Comparison of ENCODE assay signal across 24 cellular contexts in the genomic region with DNA sequence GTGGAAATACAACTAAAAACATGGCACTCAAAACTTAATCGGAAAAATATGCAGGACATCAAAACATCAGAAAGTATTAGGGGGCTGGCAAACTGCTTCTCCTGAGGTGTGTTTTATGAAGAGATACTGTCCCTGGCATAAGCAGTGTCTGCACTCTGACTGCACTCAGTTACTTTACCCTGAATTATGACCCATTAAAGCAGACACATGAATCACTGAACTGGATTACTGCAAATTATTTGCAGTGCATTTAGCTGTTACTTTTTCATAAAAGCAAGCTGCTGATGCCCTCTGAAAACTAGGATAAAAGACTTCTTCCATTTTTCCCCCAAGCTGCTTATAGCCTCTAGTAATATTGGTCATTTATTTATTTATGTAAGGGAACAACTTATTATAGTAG.
"Had no signal": no experiment of that assay in that cellular context is flagged by ENCODE, and none has a peak within 500 bp of the region (broad histone marks: within the 10 kb centered on the region; RNA-seq: fewer than 3 reads in every experiment).

No MANE protein-coding gene starts in this region.

- H3K4me1 ChIP-seq: colonic mucosa, gastroesophageal sphincter, prostate gland, right atrium auricular region, spleen, vagina had no signal

- FAIRE-seq: bronchial epithelial cell had no signal

- H3K36me3 ChIP-seq: ovary, prostate gland, right atrium auricular region had no signal

- H3K27me3 ChIP-seq: colonic mucosa, dorsolateral prefrontal cortex, gastroesophageal sphincter, neutrophil, ovary, right atrium auricular region, spleen, vagina had no signal

- ATAC-seq: effector memory CD8-positive, alpha-beta T cell; gastroesophageal sphincter; natural killer cell had no signal

- H3K4me3 ChIP-seq: colonic mucosa, dorsolateral prefrontal cortex, gastroesophageal sphincter, ovary, prostate gland, right atrium auricular region, spleen, thoracic aorta, vagina had no signal

- H3K9me3 ChIP-seq: colonic mucosa, gastroesophageal sphincter, neutrophil, ovary, prostate gland, right atrium auricular region, spleen, thoracic aorta, vagina had no signal

- H3K27ac ChIP-seq: colonic mucosa, dorsolateral prefrontal cortex, gastroesophageal sphincter, neutrophil, ovary, prostate gland, right atrium auricular region, spleen, thoracic aorta, vagina had no signal

- DNase-seq: activated CD4-positive, alpha-beta memory T cell treated with anti-CD3 and anti-CD28 coated beads for 36 hours; activated CD4-positive, alpha-beta T cell treated with anti-CD3 and anti-CD28 coated beads for 48 hours; activated CD4-positive, CD25-positive, alpha-beta regulatory T cell; activated naive CD4-positive, alpha-beta T cell treated with anti-CD3 and anti-CD28 coated beads for 36 hours; activated T-cell treated with anti-CD3 and anti-CD28 coated beads, Interleukin-2, amount 50 U/mL, for 48 hours; amygdala; colonic mucosa; dorsolateral prefrontal cortex; effector memory CD8-positive, alpha-beta T cell; head of caudate nucleus; hypothalamus; midbrain; natural killer cell; ovary; spleen; stimulated activated CD4-positive, alpha-beta T cell treated with anti-CD3 and anti-CD28 coated beads, Interleukin-4, amount 100 ng/mL, for 1 hour; stimulated activated naive CD4-positive, alpha-beta T cell treated with Interleukin-2 at 50 U/mL for 16 hours had no signal
